Comparison of ENCODE assay signal across 18 cellular contexts in the genomic region with DNA sequence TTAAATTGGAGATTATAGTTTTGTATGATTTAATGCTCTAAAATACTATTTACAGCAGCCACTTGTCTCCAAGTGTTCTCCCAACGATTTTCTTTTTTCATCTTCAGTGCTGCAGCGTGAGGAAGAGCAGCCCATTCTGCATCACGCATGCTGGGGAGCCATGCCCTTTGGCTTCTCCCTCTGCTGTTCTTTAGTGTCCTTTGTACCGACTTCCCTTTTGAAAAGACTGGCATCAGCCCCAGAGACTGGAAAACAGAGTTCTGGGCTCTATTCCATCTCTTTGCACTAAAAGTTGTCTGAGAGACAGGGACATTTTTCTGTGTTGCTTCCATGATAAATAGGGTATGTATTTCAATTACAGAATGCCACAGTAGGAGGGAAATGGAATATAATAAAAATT.
A peak's percentile ranks its signal among the peaks of the same experiment; 100 is the strongest.
DNase-seq lines count a peak whose midpoint lies in the region; ATAC-seq and TF ChIP-seq lines count a peak whose summit lies in the region.
"Had no signal": no experiment of that assay in that cellular context is flagged by ENCODE, and none has a peak within 500 bp of the region (broad histone marks: within the 10 kb centered on the region; RNA-seq: fewer than 3 reads in every experiment).

No MANE protein-coding gene starts in this region.

- no peaks in the 10 kb centered on the region for H3K36me3 ChIP-seq in adrenal gland (replicated peaks in 1 of 2)
- H3K36me3 ChIP-seq: BLaER1 treated with 17β-estradiol and CSF1 and Interleukin-3, amounts not matched to agents 10 nM and 100 nM; lower lobe of right lung had no signal

- no peak for TF ChIP-seq CTCF in adrenal gland (IDR thresholded peaks at IDR 0.05)
- no peak for TF ChIP-seq CTCF in chondrocyte (IDR thresholded peaks at IDR 0.05)
- TF ChIP-seq CTCF in mesothelial cell of epicardium (IDR thresholded peaks at IDR 0.05; ENCODE audit: unreplicated experiment) = no peak
- no peak for TF ChIP-seq CTCF in CD4-positive, alpha-beta T cell (IDR thresholded peaks at IDR 0.05)

- H3K27me3 ChIP-seq in adrenal gland = no peaks in the 10 kb centered on the region
- H3K27me3 ChIP-seq in CD4-positive, alpha-beta T cell (ENCODE audit: control insufficient read depth, insufficient read depth, low read length) = peaks cover 4% of the 10 kb centered on the region
- H3K27me3 ChIP-seq: BLaER1 treated with 17β-estradiol and CSF1 and Interleukin-3, amounts not matched to agents 10 nM and 100 nM; body of pancreas had no signal

- H3K4me3 Mint-ChIP-seq in chondrocyte (ENCODE audit: unreplicated experiment) = peak overlapping the region; percentile 56
- no peak overlapping the region for H3K4me3 Mint-ChIP-seq in mesothelial cell of epicardium
- H3K4me3 Mint-ChIP-seq in CD4-positive, alpha-beta T cell = no peak overlapping the region
- H3K4me3 Mint-ChIP-seq: activated CD8-positive, alpha-beta memory T cell treated with anti-CD3 and anti-CD28 coated beads, Interleukin-2, amount 10 ng/mL, durations not matched to agents 7 days and 5 days; naive thymus-derived CD8-positive, alpha-beta T cell had no signal

- no peak for ATAC-seq in CD4-positive, alpha-beta T cell (ENCODE audit: poor library complexity)
- ATAC-seq: activated CD8-positive, alpha-beta memory T cell treated with anti-CD3 and anti-CD28 coated beads, Interleukin-2, amount 10 ng/mL, durations not matched to agents 7 days and 5 days; body of pancreas; lower lobe of right lung; naive thymus-derived CD8-positive, alpha-beta T cell had no signal

- POLR2A ChIA-PET in CD4-positive, alpha-beta T cell (lab: Charles Lee) = no interaction called here

- peak overlapping the region in 1 of 5 donors; percentile 1 for H3K27ac ChIP-seq in adrenal gland
- H3K27ac ChIP-seq in CD4-positive, alpha-beta T cell (ENCODE audit: low read depth, low read length) = no peak overlapping the region
- H3K27ac ChIP-seq: BLaER1 treated with 17β-estradiol and CSF1 and Interleukin-3, amounts not matched to agents 10 nM and 100 nM; body of pancreas; lower lobe of right lung had no signal

- H3K9me3 ChIP-seq in adrenal gland (replicated peaks in 1 of 3) = no peaks in the 10 kb centered on the region
- no peaks in the 10 kb centered on the region for H3K9me3 ChIP-seq in CD4-positive, alpha-beta T cell (ENCODE audit: control insufficient read depth, low read length)
- H3K9me3 ChIP-seq: BLaER1 treated with 17β-estradiol and CSF1 and Interleukin-3, amounts not matched to agents 10 nM and 100 nM; body of pancreas; lower lobe of right lung had no signal

- H3K27me3 Mint-ChIP-seq in chondrocyte (ENCODE audit: low read depth) (no peaks in the 10 kb centered on the region), mesothelial cell of epicardium (ENCODE audit: low read depth) (no peaks in the 10 kb centered on the region)
- H3K27me3 Mint-ChIP-seq in CD4-positive, alpha-beta T cell = peaks cover 13% of the 10 kb centered on the region

- WGBS in adrenal gland, 4 donors = 22 to 28% (median 24%) methylated on average over 4 of the region's 4 CpGs

- DNase-seq in adrenal gland (peak in 6 of 7 donors; percentile 19 to 63 (median 26)), chondrocyte (ENCODE audit: low spot score) (no peak), mesothelial cell of epicardium (ENCODE audit: low spot score in 2 of 2, unreplicated experiment in 2 of 2) (no peak), superior temporal gyrus (ENCODE audit: extremely low spot score) (peak; percentile 91), iPS-NIHi7 (ENCODE audit: extremely low spot score) (no peak), glomerular visceral epithelial cell (ENCODE audit: extremely low spot score) (no peak)
- no peak for DNase-seq in CD4-positive, alpha-beta T cell
- DNase-seq: activated CD8-positive, alpha-beta memory T cell treated with anti-CD3 and anti-CD28 coated beads, Interleukin-2, amount 10 ng/mL, durations not matched to agents 7 days and 5 days; body of pancreas; effector CD4-positive, alpha-beta T cell; lower lobe of right lung; naive thymus-derived CD8-positive, alpha-beta T cell; NCI-H1417; NCI-H226; retina; SHP77 treated with DMSO at 0.1 percent for 48 hours; T-helper 2 cell had no signal

- peaks cover 12 to 15% of the 10 kb centered on the region in 2 donors for H3K4me1 ChIP-seq in adrenal gland (replicated peaks in 1 of 2)
- H3K4me1 ChIP-seq: body of pancreas, lower lobe of right lung had no signal

- H3K4me1 Mint-ChIP-seq in chondrocyte (ENCODE audit: low read depth) (peaks cover 38% of the 10 kb centered on the region), mesothelial cell of epicardium (peaks cover 3% of the 10 kb centered on the region)
- no peaks in the 10 kb centered on the region for H3K4me1 Mint-ChIP-seq in CD4-positive, alpha-beta T cell (ENCODE audit: low read depth)
- H3K4me1 Mint-ChIP-seq: activated CD8-positive, alpha-beta memory T cell treated with anti-CD3 and anti-CD28 coated beads, Interleukin-2, amount 10 ng/mL, durations not matched to agents 7 days and 5 days; naive thymus-derived CD8-positive, alpha-beta T cell had no signal

- intact Hi-C loops in adrenal gland (cut with DNase I) = no loop called here
- intact Hi-C loops in CD4-positive, alpha-beta T cell (cut with DNase I, micrococcal nuclease) = no loop called here

- no peak overlapping the region for H3K4me3 ChIP-seq in adrenal gland
- H3K4me3 ChIP-seq: BLaER1 treated with 17β-estradiol and CSF1 and Interleukin-3, amounts not matched to agents 10 nM and 100 nM; body of pancreas; lower lobe of right lung had no signal

- no peak for TF ChIP-seq POLR2A in adrenal gland (IDR thresholded peaks at IDR 0.05)

- H3K27ac Mint-ChIP-seq in chondrocyte (ENCODE audit: unreplicated experiment) = peak overlapping the region; percentile 18
- H3K27ac Mint-ChIP-seq in mesothelial cell of epicardium = peak overlapping the region; percentile 50
- no peak overlapping the region for H3K27ac Mint-ChIP-seq in CD4-positive, alpha-beta T cell
- H3K27ac Mint-ChIP-seq: activated CD8-positive, alpha-beta memory T cell treated with anti-CD3 and anti-CD28 coated beads, Interleukin-2, amount 10 ng/mL, durations not matched to agents 7 days and 5 days; naive thymus-derived CD8-positive, alpha-beta T cell had no signal

- CTCF ChIA-PET in CD4-positive, alpha-beta T cell (lab: Charles Lee) = no interaction called here

- H3K36me3 Mint-ChIP-seq in chondrocyte (ENCODE audit: low read depth) (peaks cover 3% of the 10 kb centered on the region), mesothelial cell of epicardium (peaks cover 13% of the 10 kb centered on the region)
- H3K36me3 Mint-ChIP-seq in CD4-positive, alpha-beta T cell (ENCODE audit: low read depth) = no peaks in the 10 kb centered on the region
- H3K36me3 Mint-ChIP-seq: activated CD8-positive, alpha-beta memory T cell treated with anti-CD3 and anti-CD28 coated beads, Interleukin-2, amount 10 ng/mL, durations not matched to agents 7 days and 5 days; naive thymus-derived CD8-positive, alpha-beta T cell had no signal

- no peaks in the 10 kb centered on the region for H3K9me3 Mint-ChIP-seq in chondrocyte (ENCODE audit: low read depth)
- H3K9me3 Mint-ChIP-seq in mesothelial cell of epicardium = no peaks in the 10 kb centered on the region
- no peaks in the 10 kb centered on the region for H3K9me3 Mint-ChIP-seq in CD4-positive, alpha-beta T cell
- H3K9me3 Mint-ChIP-seq: naive thymus-derived CD8-positive, alpha-beta T cell had no signal

Comparison
In these comparisons a context has a peak if more than half of its experiments do, and no peak if none do; other contexts are left out.
1. DNase-seq: peak in adrenal gland (6 of 7) and superior temporal gyrus (single experiment); none in chondrocyte (single experiment), mesothelial cell of epicardium (0 of 2), iPS-NIHi7 (single experiment), glomerular visceral epithelial cell (single experiment) and CD4-positive, alpha-beta T cell (0 of 10).